ENCODE assay signal across 11 cellular contexts in genomic region chr1:47416319-47417128, GRCh38. TPM values are rescaled to one million over a fixed set of nuclear protein-coding genes. Genes with fewer than 3 reads are reported as not detected.
A peak's percentile ranks its signal among the peaks of the same experiment; 100 is the strongest.
DNase-seq lines count a peak whose midpoint lies in the region; ATAC-seq and TF ChIP-seq lines count a peak whose summit lies in the region.
"Had no signal": no experiment of that assay in that cellular context is flagged by ENCODE, and none has a peak within 500 bp of the region (broad histone marks: within the 10 kb centered on the region; RNA-seq: fewer than 3 reads in every experiment).

No MANE protein-coding gene starts in this region.

- H3K4me3 Mint-ChIP-seq in central memory CD8-positive, alpha-beta T cell: peak overlapping the region; percentile 40

- no peak overlapping the region for H3K27ac Mint-ChIP-seq in central memory CD8-positive, alpha-beta T cell (ENCODE audit: low read depth)

- H3K36me3 Mint-ChIP-seq in central memory CD8-positive, alpha-beta T cell (ENCODE audit: insufficient read depth): peaks cover 1% of the 10 kb centered on the region

- H3K4me1 Mint-ChIP-seq in central memory CD8-positive, alpha-beta T cell: peaks cover 6% of the 10 kb centered on the region

- peaks cover 60% of the 10 kb centered on the region for H3K27me3 Mint-ChIP-seq in central memory CD8-positive, alpha-beta T cell

- intact Hi-C loops in mucosa of descending colon (cut with DNase I, micrococcal nuclease): no loop called here

- DNase-seq in AG20443 (ENCODE audit: low spot score) (peak; percentile 30), mucosa of descending colon (peak in 2 of 3 donors; percentile 17 to 44), NOMO-1 treated with dmso at 0.1 percent for 144 hours (lab: John Stamatoyannopoulos, UW; ENCODE audit: unreplicated experiment) (no peak), cerebellum (ENCODE audit: low spot score) (no peak), KBM-7 (no peak)
- no peak for DNase-seq in central memory CD8-positive, alpha-beta T cell (ENCODE audit: low spot score in 2 of 2)
- DNase-seq: esophagus squamous epithelium, small intestine had no signal

- H3K27ac ChIP-seq in HUES48 (ENCODE audit: low read depth, low read length): no peak overlapping the region
- H3K27ac ChIP-seq: esophagus squamous epithelium had no signal

- peaks cover 83% of the 10 kb centered on the region for H3K27me3 ChIP-seq in HUES48 (ENCODE audit: control insufficient read depth, insufficient read depth, low read length)

- H3K9me3 Mint-ChIP-seq in central memory CD8-positive, alpha-beta T cell: no peaks in the 10 kb centered on the region

- TF ChIP-seq CTCF in mucosa of descending colon (IDR thresholded peaks at IDR 0.05): no peak

- no peaks in the 10 kb centered on the region for H3K4me1 ChIP-seq in HUES48 (ENCODE audit: control insufficient read depth, insufficient read depth, low read length)
- H3K4me1 ChIP-seq in mucosa of descending colon (ENCODE audit: low read depth): no peaks in the 10 kb centered on the region

- H3K4me3 ChIP-seq in HUES48 (ENCODE audit: low read depth, low read length) (peak overlapping the region; percentile 59), mucosa of descending colon (no peak overlapping the region)

- in situ Hi-C loops in KBM-7 (cut with MboI; ENCODE audit: low pct_unique_long_range_greater_than_20kb, low sequenced_read_pairs): no loop called here

- H3K36me3 ChIP-seq in HUES48 (ENCODE audit: control insufficient read depth, insufficient read depth, low read length): no peaks in the 10 kb centered on the region
- no peaks in the 10 kb centered on the region for H3K36me3 ChIP-seq in mucosa of descending colon (ENCODE audit: low read depth)
- H3K36me3 ChIP-seq: esophagus squamous epithelium had no signal

- ATAC-seq in central memory CD8-positive, alpha-beta T cell (replicated peaks; ENCODE audit: extremely low read depth, poor library complexity, severe bottlenecking): no peak
- ATAC-seq in mucosa of descending colon (peak; percentile 62), HG03520 (IDR thresholded peaks at IDR 0.05; ENCODE audit: unreplicated experiment) (no peak)

- H3K9me3 ChIP-seq in HUES48 (ENCODE audit: control insufficient read depth, insufficient read depth, low read length) (no peaks in the 10 kb centered on the region), mucosa of descending colon (no peaks in the 10 kb centered on the region)
- H3K9me3 ChIP-seq: esophagus squamous epithelium had no signal

- no peak overlapping the region for H3K9ac ChIP-seq in HUES48 (ENCODE audit: low read depth, low read length)

RNA-seq across cellular contexts. Expression of gene FOXE3, which starts 0.4 kb away (rescaled TPM):
- total RNA-seq in mucosa of descending colon: under 1 TPM in 2 of 3 donors, not detected in 1; 0.23 to 0.39 TPM
- not detected for total RNA-seq in cerebellum
- total RNA-seq: esophagus squamous epithelium, H4 had no signal

RNA-seq across cellular contexts. Expression of gene FOXD2, which starts 21.3 kb away (rescaled TPM):
- total RNA-seq in mucosa of descending colon (10 to 100 TPM in 2 of 3 donors, 1 to 10 TPM in 1; 7.7 to 24.8 (median 17.1) TPM), cerebellum (0.18 TPM)

Comparison
In these comparisons a context has a peak if more than half of its experiments do, and no peak if none do; other contexts are left out.
1. DNase-seq: peak in AG20443 (single experiment) and mucosa of descending colon (2 of 3); none in central memory CD8-positive, alpha-beta T cell (0 of 2), NOMO-1 treated with dmso at 0.1 percent for 144 hours (single experiment), cerebellum (single experiment) and KBM-7 (single experiment).